In the genomic region with DNA sequence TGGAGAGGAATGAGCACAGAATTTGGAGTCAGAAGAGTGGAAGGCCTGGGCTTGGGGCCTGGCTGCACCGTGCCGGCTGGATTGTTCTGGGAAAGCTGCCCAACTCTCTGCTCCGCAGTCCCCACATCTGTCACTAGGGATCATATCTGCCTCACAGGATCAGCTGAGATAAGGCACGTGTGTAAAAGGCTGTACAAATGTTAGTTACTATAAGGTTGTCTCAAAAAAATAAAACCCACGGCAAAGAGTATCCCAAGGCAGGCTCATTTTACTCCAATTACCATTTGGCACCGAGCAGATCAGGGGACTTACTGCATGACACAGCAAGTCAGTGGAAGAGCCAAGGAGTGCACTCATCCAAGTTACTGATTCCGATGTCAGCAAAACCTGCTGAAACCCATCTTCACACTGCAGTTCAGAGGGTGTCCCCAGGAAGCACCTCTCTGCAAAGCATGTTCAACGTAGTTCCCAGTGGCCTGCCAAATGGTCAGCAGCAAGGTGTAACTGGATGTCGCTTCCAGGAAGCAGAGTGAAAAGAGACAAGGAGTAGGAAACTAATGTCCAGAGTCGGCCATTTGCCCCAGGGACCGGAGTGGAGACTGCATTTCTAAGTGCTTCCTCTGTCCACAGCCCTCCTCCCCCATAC, we compare ENCODE assay signal across 9 cellular contexts. TPM values are rescaled to one million over a fixed set of nuclear protein-coding genes. Genes with fewer than 3 reads are reported as not detected.
DNase-seq lines count a peak whose midpoint lies in the region; ATAC-seq and TF ChIP-seq lines count a peak whose summit lies in the region.
"Had no signal": no experiment of that assay in that cellular context is flagged by ENCODE, and none has a peak within 500 bp of the region (broad histone marks: within the 10 kb centered on the region; RNA-seq: fewer than 3 reads in every experiment).

No MANE protein-coding gene starts in this region.

- TF ChIP-seq CTCF in ascending aorta (IDR thresholded peaks at IDR 0.05), result peak in 2 of 3 experiments; percentile 25 to 44

- H3K27me3 Mint-ChIP-seq in stimulated activated memory B cell treated with anti-CD40 and anti-IgM and Interleukin-4, amounts not matched to agents 10 μg/mL and 1 μg/mL and 100 μg/mL, for 72 hours, result no peaks in the 10 kb centered on the region

- DNase-seq in Right ventricle myocardium inferior (ENCODE audit: missing footprints) (no peak), cardiac septum (ENCODE audit: low spot score) (no peak), ascending aorta (ENCODE audit: low spot score in 2 of 2) (no peak), hepatic stellate cell (ENCODE audit: low spot score) (peak; percentile 79)

- peaks cover 16% of the 10 kb centered on the region for H3K4me1 Mint-ChIP-seq in stimulated activated memory B cell treated with anti-CD40 and anti-IgM and Interleukin-4, amounts not matched to agents 10 μg/mL and 1 μg/mL and 100 μg/mL, for 72 hours

- intact Hi-C loops in Right ventricle myocardium inferior (cut with DNase I), result no loop called here
- intact Hi-C loops in cardiac septum (cut with DNase I), result no loop called here
- intact Hi-C loops in ascending aorta (cut with DNase I), result loop anchor here (5.0 kb wide), 2 partner anchors 58 to 163 kb away; a partner anchor contains a TSS

- no peak overlapping the region for H3K27ac Mint-ChIP-seq in stimulated activated memory B cell treated with anti-CD40 and anti-IgM and Interleukin-4, amounts not matched to agents 10 μg/mL and 1 μg/mL and 100 μg/mL, for 72 hours

- H3K36me3 Mint-ChIP-seq in stimulated activated memory B cell treated with anti-CD40 and anti-IgM and Interleukin-4, amounts not matched to agents 10 μg/mL and 1 μg/mL and 100 μg/mL, for 72 hours, result no peaks in the 10 kb centered on the region

- no peaks in the 10 kb centered on the region for H3K9me3 ChIP-seq in ascending aorta

- no peaks in the 10 kb centered on the region for H3K27me3 ChIP-seq in ascending aorta

- ATAC-seq in Right ventricle myocardium inferior, result peak; percentile 69
- no peak for ATAC-seq in stimulated activated memory B cell treated with anti-CD40 and anti-IgM and Interleukin-4, amounts not matched to agents 10 μg/mL and 1 μg/mL and 100 μg/mL, for 72 hours
- no peak for ATAC-seq in HG02938 (IDR thresholded peaks at IDR 0.05; ENCODE audit: unreplicated experiment)
- no peak for ATAC-seq in HG03097 (IDR thresholded peaks at IDR 0.05; ENCODE audit: low FRiP score, unreplicated experiment)

- H3K9me3 Mint-ChIP-seq in stimulated activated memory B cell treated with anti-CD40 and anti-IgM and Interleukin-4, amounts not matched to agents 10 μg/mL and 1 μg/mL and 100 μg/mL, for 72 hours, result no peaks in the 10 kb centered on the region

- H3K36me3 ChIP-seq in ascending aorta, result no peaks in the 10 kb centered on the region

- peaks cover 5 to 26% of the 10 kb centered on the region in 2 donors for H3K4me1 ChIP-seq in ascending aorta

- H3K4me3 Mint-ChIP-seq in stimulated activated memory B cell treated with anti-CD40 and anti-IgM and Interleukin-4, amounts not matched to agents 10 μg/mL and 1 μg/mL and 100 μg/mL, for 72 hours, result no peak overlapping the region

- no peak overlapping the region for H3K4me3 ChIP-seq in ascending aorta
- H3K4me3 ChIP-seq in skin epidermis, result no peak overlapping the region

- H3K27ac ChIP-seq in ascending aorta, result peak overlapping the region; percentile 71 to 97
- H3K27ac ChIP-seq in skin epidermis, result peak overlapping the region in 19 of 21 experiments; percentile 9 to 100 (median 74)

RNA-seq across cellular contexts. Expression of a gene that starts 18.1 kb away (rescaled TPM):
- total RNA-seq in Right ventricle myocardium inferior (26.7 TPM), cardiac septum (24.3 TPM), ascending aorta (99.3 TPM)

RNA-seq across cellular contexts. Expression of a gene that starts 24.6 kb away (rescaled TPM):
- total RNA-seq in Right ventricle myocardium inferior, result 1.2 TPM
- total RNA-seq in cardiac septum, result 0.43 TPM
- total RNA-seq in ascending aorta, result not detected
- total RNA-seq: activated CD8-positive, alpha-beta memory T cell treated with anti-CD3 and anti-CD28 coated beads for 36 hours had no signal
